In genomic region chr3:188270423-188270972, GRCh38 we compare ENCODE assay signal across 9 cellular contexts.
DNase-seq lines count a peak whose midpoint lies in the region; ATAC-seq and TF ChIP-seq lines count a peak whose summit lies in the region.
"Had no signal": no experiment of that assay in that cellular context is flagged by ENCODE, and none has a peak within 500 bp of the region (broad histone marks: within the 10 kb centered on the region; RNA-seq: fewer than 3 reads in every experiment).

No MANE protein-coding gene starts in this region.

- H3K4me1 ChIP-seq in cardiac muscle cell (ENCODE audit: low read depth) (peaks cover 59% of the 10 kb centered on the region), mesenchymal stem cell (ENCODE audit: control insufficient read depth, insufficient read depth, low read depth, low read length) (peaks cover 18% of the 10 kb centered on the region)

- H3K23ac ChIP-seq in mesenchymal stem cell (ENCODE audit: low read length in 2 of 2), result no peak overlapping the region

- H3K27me3 ChIP-seq in cardiac muscle cell (no peaks in the 10 kb centered on the region), mesenchymal stem cell (ENCODE audit: control insufficient read depth in 1 of 2, insufficient read depth in 1 of 2, low read length in 2 of 2) (no peaks in the 10 kb centered on the region)

- no peak overlapping the region for H3K14ac ChIP-seq in mesenchymal stem cell (ENCODE audit: low read length in 2 of 2)

- H3K4me3 ChIP-seq in cardiac muscle cell (no peak overlapping the region), coronary artery (peak overlapping the region; percentile 1), mesenchymal stem cell (ENCODE audit: insufficient read depth in 1 of 2, low read depth in 1 of 2, low read length in 2 of 2) (peak overlapping the region in 1 of 2 experiments; percentile 48)

- peak overlapping the region; percentile 55 to 63 for H3K18ac ChIP-seq in mesenchymal stem cell (ENCODE audit: low read depth in 1 of 2, low read length in 2 of 2)

- TF ChIP-seq CTCF in cardiac muscle cell (IDR thresholded peaks at IDR 0.05; ENCODE audit: low read depth, low read length) (no peak), coronary artery (IDR thresholded peaks at IDR 0.05) (no peak)

- no peaks in the 10 kb centered on the region for H3K79me1 ChIP-seq in mesenchymal stem cell (replicated peaks; ENCODE audit: low read length, poor library complexity, severe bottlenecking)

- H2BK15ac ChIP-seq in mesenchymal stem cell (ENCODE audit: low read depth, poor library complexity, severe bottlenecking), result no peak overlapping the region

- no peak overlapping the region for H2BK12ac ChIP-seq in mesenchymal stem cell (ENCODE audit: low read length in 2 of 2)

- no peak overlapping the region for H3K4me2 ChIP-seq in mesenchymal stem cell (ENCODE audit: low read length, poor library complexity, severe bottlenecking)

- H4K91ac ChIP-seq in mesenchymal stem cell (ENCODE audit: low read length), result no peak overlapping the region

- DNase-seq in cardiac muscle cell (ENCODE audit: low read depth in 1 of 2, low spot score in 1 of 2) (peak; percentile 84 to 97), cardiac septum (ENCODE audit: low spot score) (no peak), coronary artery (ENCODE audit: low spot score) (peak; percentile 85), mesenchymal stem cell (peak; percentile 86), posterior cingulate gyrus (no peak), NCI-H2081 (lab: John Stamatoyannopoulos, UW) (no peak)
- DNase-seq: MM.1S had no signal

- peak overlapping the region; percentile 98 for H3K27ac ChIP-seq in cardiac muscle cell
- H3K27ac ChIP-seq in coronary artery, result peak overlapping the region; percentile 79 to 98
- H3K27ac ChIP-seq in mesenchymal stem cell (ENCODE audit: low read length, poor library complexity, severe bottlenecking), result peak overlapping the region; percentile 97

- ATAC-seq in GM21717 (IDR thresholded peaks at IDR 0.05; ENCODE audit: unreplicated experiment) (no peak), GM18505 (IDR thresholded peaks at IDR 0.05; ENCODE audit: unreplicated experiment) (no peak)

- H4K8ac ChIP-seq in mesenchymal stem cell (ENCODE audit: low read length), result peak overlapping the region; percentile 14

- no peak for TF ChIP-seq POLR2A in GM18505 (IDR thresholded peaks at IDR 0.05; ENCODE audit: borderline replicate concordance, extremely low read depth, insufficient read depth, insufficient read length)

- intact Hi-C loops in cardiac septum (cut with DNase I) (no loop called here), posterior cingulate gyrus (cut with DNase I) (loop anchor here (5.0 kb wide), 1 partner anchor 118 kb away; the partner anchor contains the start of gene LPP)

- peak overlapping the region; percentile 46 for H2AK5ac ChIP-seq in mesenchymal stem cell (ENCODE audit: low read length, severe bottlenecking)

- H3K9ac ChIP-seq in mesenchymal stem cell (ENCODE audit: low read length), result peak overlapping the region; percentile 76

- H3K9me3 ChIP-seq in cardiac muscle cell (ENCODE audit: low read depth), result no peaks in the 10 kb centered on the region
- no peaks in the 10 kb centered on the region for H3K9me3 ChIP-seq in mesenchymal stem cell (ENCODE audit: control insufficient read depth, low read length)

- H3K36me3 ChIP-seq in cardiac muscle cell, result no peaks in the 10 kb centered on the region
- H3K36me3 ChIP-seq in mesenchymal stem cell (ENCODE audit: control insufficient read depth in 1 of 2, insufficient read depth in 2 of 2, low read depth in 1 of 2, low read length in 2 of 2), result no peaks in the 10 kb centered on the region

- WGBS in mesenchymal stem cell, result 7% methylated on average over 3 of the region's 3 CpGs

- no peak overlapping the region for H2AFZ ChIP-seq in mesenchymal stem cell (ENCODE audit: low read depth, low read length)

- peak overlapping the region; percentile 95 for H2BK5ac ChIP-seq in mesenchymal stem cell (ENCODE audit: low read depth, low read length, poor library complexity, severe bottlenecking)

- no peak overlapping the region for H2BK120ac ChIP-seq in mesenchymal stem cell (ENCODE audit: low read depth, low read length)

- peak overlapping the region in 1 of 2 experiments; percentile 2 for H3K4ac ChIP-seq in mesenchymal stem cell (ENCODE audit: low read depth in 1 of 2, low read length in 2 of 2)

Comparison
In these comparisons a context has a peak if more than half of its experiments do, and no peak if none do; other contexts are left out.
1. DNase-seq: peak in cardiac muscle cell (2 of 2), coronary artery (single experiment) and mesenchymal stem cell (single experiment); none in cardiac septum (single experiment), posterior cingulate gyrus (0 of 10) and NCI-H2081 (0 of 2).
2. Peak in every context shown above with its lines, with median percentiles within 50 percentile points of each other: H3K27ac ChIP-seq.